Comparison of ENCODE assay signal across 8 cellular contexts in genomic region chr5:159412284-159413046, GRCh38.
DNase-seq lines count a peak whose midpoint lies in the region; ATAC-seq, FAIRE-seq and TF ChIP-seq lines count a peak whose summit lies in the region.

No MANE protein-coding gene starts in this region.

- TF ChIP-seq CTCF in H1 (IDR thresholded peaks at IDR 0.05; ENCODE audit: control extremely low read depth in 1 of 3, insufficient read depth in 1 of 3, low read depth in 1 of 3, low read length in 3 of 3): no peak
- TF ChIP-seq CTCF in osteocyte (IDR thresholded peaks at IDR 0.05): no peak

- no peak for TF ChIP-seq POLR2A in H1 (IDR thresholded peaks at IDR 0.05; ENCODE audit: control extremely low read depth in 1 of 2, low read depth in 2 of 2, low read length in 2 of 2)

- CTCF ChIA-PET in H1 (lab: Charles Lee; ENCODE audit: partially characterized antibody): interaction anchor here (0.8 to 1.4 kb wide), 5 partner anchors 14 to 365 kb away, joined by 3 to 5 read pairs (median 4); no protein-coding TSS in a partner anchor

- H3K56ac ChIP-seq in H1 (replicated peaks; ENCODE audit: insufficient read length, low read depth, low read length): no peak overlapping the region

- 0 out of 2 replicates have a peak overlapping the region, but pooled peaks have one; percentile 30 for H2BK12ac ChIP-seq in H1 (ENCODE audit: low read depth, low read length)

- H2BK20ac ChIP-seq in H1 (ENCODE audit: low read length): no peak overlapping the region

- TF ChIP-seq RAD21 in H1 (IDR thresholded peaks at IDR 0.05 in 1 of 2, conservative IDR thresholded peaks at IDR 0.05 in 1 of 2; ENCODE audit: low read depth in 2 of 2, low read length in 2 of 2): no peak

- H4K8ac ChIP-seq in H1 (ENCODE audit: extremely low read depth, insufficient read depth, low read length): no peak overlapping the region

- peak; percentile 27 for DNase-seq in activated CD4-positive, alpha-beta T cell treated with anti-CD3 and anti-CD28 coated beads for 1 hour
- DNase-seq in H1 (ENCODE audit: low read depth in 1 of 2, low spot score in 2 of 2): no peak
- DNase-seq in stimulated activated CD8-positive, alpha-beta memory T cell treated with anti-CD3 and anti-CD28 coated beads, Interleukin-4, amount 100 ng/mL, for 1 hour (ENCODE audit: low read depth in 2 of 2, low spot score in 1 of 2): peak; percentile 28 to 35
- DNase-seq in osteocyte (ENCODE audit: extremely low spot score, unreplicated experiment): no peak
- DNase-seq in NCI-H510A treated with DMSO at 0.1 percent for 48 hours (lab: John Stamatoyannopoulos, UW): no peak

- H3K4me1 ChIP-seq in H1 (replicated peaks in 1 of 4; ENCODE audit: control insufficient read depth in 3 of 4, insufficient read depth in 4 of 4, low read length in 3 of 4): peaks cover 0 to 5% (median 3%) of the 10 kb centered on the region in 4 experiments; a peak in 3 of 7 replicates

- H3K4me3 Mint-ChIP-seq in osteocyte (ENCODE audit: unreplicated experiment): no peak overlapping the region

- no peak for TF ChIP-seq EP300 in H1 (IDR thresholded peaks at IDR 0.05; ENCODE audit: borderline replicate concordance in 1 of 2, low read depth in 2 of 2, low read length in 2 of 2)

- no peak overlapping the region for H3K27ac Mint-ChIP-seq in osteocyte (ENCODE audit: unreplicated experiment)

- no peak overlapping the region for H3K23ac ChIP-seq in H1 (ENCODE audit: insufficient read length)

- no peak overlapping the region for H4K91ac ChIP-seq in H1 (replicated peaks; ENCODE audit: insufficient read length, low read length)

- H3K4me3 ChIP-seq in H1 (ENCODE audit: extremely low read depth in 1 of 4, insufficient read depth in 2 of 4, low read depth in 3 of 4, low read length in 4 of 4): no peak overlapping the region

- no peak for FAIRE-seq in H1 (lab: Jason Lieb, UNC)

- no peaks in the 10 kb centered on the region for H3K23me2 ChIP-seq in H1 (ENCODE audit: low read depth, low read length)

- no peak overlapping the region for H2BK15ac ChIP-seq in H1 (ENCODE audit: low read length)

- 89% methylated on average over 6 of the region's 6 CpGs; no CpG with 5 or more reads in 1 of the 2 experiments for WGBS in H1 (ENCODE audit: extremely low coverage in 1 of 2, insufficient coverage in 1 of 2, insufficient read length in 1 of 2, insufficient replicate concordance in 2 of 2, low coverage in 1 of 2, low lambda C conversion rate in 2 of 2, missing lambda C conversion rate in 1 of 2), 2 experiments

- H3K27ac ChIP-seq in H1 (ENCODE audit: low read depth, low read length): no peak overlapping the region

- H4K5ac ChIP-seq in H1 (ENCODE audit: insufficient read length, low read depth, low read length): no peak overlapping the region

- H3K36me3 Mint-ChIP-seq in osteocyte (ENCODE audit: unreplicated experiment): no peaks in the 10 kb centered on the region

- no peak overlapping the region for H3K14ac ChIP-seq in H1 (ENCODE audit: insufficient read length)

- H3K79me2 ChIP-seq in H1 (ENCODE audit: control insufficient read depth in 1 of 2, insufficient read depth in 2 of 2, low read length in 2 of 2): no peaks in the 10 kb centered on the region

- ATAC-seq in GM19372 (IDR thresholded peaks at IDR 0.05; ENCODE audit: low read depth, unreplicated experiment): peak; percentile 54
- ATAC-seq in HG03354 (IDR thresholded peaks at IDR 0.05; ENCODE audit: poor library complexity, severe bottlenecking, unreplicated experiment): peak; percentile 69
- no peak for ATAC-seq in HG03280 (IDR thresholded peaks at IDR 0.05; ENCODE audit: unreplicated experiment)

- no peaks in the 10 kb centered on the region for H4K20me1 ChIP-seq in H1 (replicated peaks in 1 of 2; ENCODE audit: control insufficient read depth in 1 of 2, insufficient read depth in 2 of 2, low read length in 2 of 2)

- H3K27me3 Mint-ChIP-seq in osteocyte (ENCODE audit: unreplicated experiment): peaks cover 38% of the 10 kb centered on the region

- no peak overlapping the region for H3K9ac ChIP-seq in H1 (replicated peaks in 1 of 4; ENCODE audit: extremely low read depth in 1 of 4, low read depth in 3 of 4, low read length in 3 of 4)

- POLR2A ChIA-PET in H1 (lab: Charles Lee; ENCODE audit: partially characterized antibody): interaction anchor here (0.6 kb wide), 1 partner anchor 82 kb away, joined by 4 read pairs; no protein-coding TSS in a partner anchor

- H3K4ac ChIP-seq in H1 (replicated peaks; ENCODE audit: insufficient read length, low read depth, low read length): no peak overlapping the region

- no peaks in the 10 kb centered on the region for H3K9me3 Mint-ChIP-seq in osteocyte (ENCODE audit: unreplicated experiment)

- H3K4me1 Mint-ChIP-seq in osteocyte (ENCODE audit: unreplicated experiment): no peaks in the 10 kb centered on the region

- 0 out of 2 replicates have a peak overlapping the region, but pooled peaks have one; percentile 56 for H2AFZ ChIP-seq in H1 (ENCODE audit: low read length)

- no peaks in the 10 kb centered on the region for H3K9me3 ChIP-seq in H1 (ENCODE audit: insufficient read depth in 2 of 2, low read depth in 1 of 2, low read length in 1 of 2)

- no peak overlapping the region for H3K4me2 ChIP-seq in H1 (ENCODE audit: insufficient read depth in 1 of 2, low read depth in 2 of 2, low read length in 2 of 2)

- H3K36me3 ChIP-seq in H1 (ENCODE audit: control insufficient read depth in 2 of 4, insufficient read depth in 4 of 4, low read length in 3 of 4): no peaks in the 10 kb centered on the region

- H2BK5ac ChIP-seq in H1 (ENCODE audit: low read depth, low read length): no peak overlapping the region

- H3K18ac ChIP-seq in H1 (ENCODE audit: extremely low read depth, low read length): no peak overlapping the region

- H3K27me3 ChIP-seq in H1 (replicated peaks in 1 of 4; ENCODE audit: control insufficient read depth in 3 of 4, extremely low read depth in 1 of 4, insufficient read depth in 3 of 4, low read length in 3 of 4): no peaks in the 10 kb centered on the region

- H3K79me1 ChIP-seq in H1 (ENCODE audit: low read depth, low read length): no peaks in the 10 kb centered on the region

- H2BK120ac ChIP-seq in H1 (replicated peaks; ENCODE audit: low read depth, low read length): no peak overlapping the region

- H2AK5ac ChIP-seq in H1 (ENCODE audit: low read depth, low read length): no peak overlapping the region

TF ChIP-seq in H1, 55 proteins besides CTCF, POLR2A, EP300 and RAD21:
- TF ChIP-seq CEBPB (IDR thresholded peaks at IDR 0.05; ENCODE audit: low read depth, low read length) (peak; percentile 63; the same call in 1 of the 2 replicates), MAX (IDR thresholded peaks at IDR 0.05) (no peak)

Comparison
In these comparisons a context has a peak if more than half of its experiments do, and no peak if none do; other contexts are left out.
1. DNase-seq: peak in activated CD4-positive, alpha-beta T cell treated with anti-CD3 and anti-CD28 coated beads for 1 hour (single experiment) and stimulated activated CD8-positive, alpha-beta memory T cell treated with anti-CD3 and anti-CD28 coated beads, Interleukin-4, amount 100 ng/mL, for 1 hour (2 of 2); none in H1 (0 of 2), osteocyte (single experiment) and NCI-H510A treated with DMSO at 0.1 percent for 48 hours (single experiment).